29 cellular contexts compared by ENCODE assay signal in genomic region chr2:233003658-233004555, GRCh38. TPM values are rescaled to one million over a fixed set of nuclear protein-coding genes. Genes with fewer than 3 reads are reported as not detected.
"Had no signal": no experiment of that assay in that cellular context is flagged by ENCODE, and none has a peak within 500 bp of the region (broad histone marks: within the 10 kb centered on the region; RNA-seq: fewer than 3 reads in every experiment).

No MANE protein-coding gene starts in this region.

- H3K27ac Mint-ChIP-seq: activated CD4-positive, alpha-beta memory T cell treated with anti-CD3 and anti-CD28 coated beads, Interleukin-2, amount 10 ng/mL, durations not matched to agents 7 days and 5 days; activated CD4-positive, alpha-beta T cell treated with anti-CD3 and anti-CD28 coated beads, Interleukin-2, amount 10 ng/mL, durations not matched to agents 24 days and 14 days; activated naive CD8-positive, alpha-beta T cell; memory B cell; nephron progenitor cell; stimulated activated naive CD8-positive, alpha-beta T cell treated with anti-CD3 and anti-CD28 coated beads, Interleukin-15, Interleukin-2, amounts not matched to agents 100 ng/mL and 50 ng/mL, for 24 hours; T-helper 17 cell had no signal

- DNase-seq: activated CD4-positive, alpha-beta memory T cell treated with anti-CD3 and anti-CD28 coated beads, Interleukin-2, amount 10 ng/mL, durations not matched to agents 7 days and 5 days; activated CD4-positive, alpha-beta T cell treated with anti-CD3 and anti-CD28 coated beads, Interleukin-2, amount 10 ng/mL, durations not matched to agents 24 days and 14 days; activated naive CD4-positive, alpha-beta T cell; brain microvascular endothelial cell; central memory CD4-positive, alpha-beta T cell; colonic mucosa; esophagus squamous epithelium; gastrocnemius medialis; hippocampal formation; kidney glomerular epithelial cell; nephron progenitor cell; occipital lobe; posterior cingulate gyrus; sigmoid colon; stimulated activated CD4-positive, alpha-beta T cell treated with anti-CD3 and anti-CD28 coated beads, Interleukin-4, amount 100 ng/mL, for 1 hour; substantia nigra; SW 1271; T-helper 17 cell had no signal

- H3K4me2 ChIP-seq: smooth muscle cell had no signal

- H3K9me3 Mint-ChIP-seq: activated CD4-positive, alpha-beta memory T cell treated with anti-CD3 and anti-CD28 coated beads, Interleukin-2, amount 10 ng/mL, durations not matched to agents 7 days and 5 days; activated CD4-positive, alpha-beta T cell treated with anti-CD3 and anti-CD28 coated beads, Interleukin-2, amount 10 ng/mL, durations not matched to agents 24 days and 14 days; memory B cell; nephron progenitor cell; stimulated activated naive CD8-positive, alpha-beta T cell treated with anti-CD3 and anti-CD28 coated beads, Interleukin-15, Interleukin-2, amounts not matched to agents 100 ng/mL and 50 ng/mL, for 24 hours had no signal

- H3K27ac ChIP-seq: adrenal gland, ascending aorta, brain microvascular endothelial cell, colonic mucosa, esophagus squamous epithelium, gastrocnemius medialis, sigmoid colon, SK-N-MC, tibial nerve had no signal

- H3K9me3 ChIP-seq: adrenal gland, ascending aorta, colonic mucosa, esophagus squamous epithelium, gastrocnemius medialis, sigmoid colon, tibial nerve had no signal

- H3K36me3 ChIP-seq: adrenal gland, ascending aorta, brain microvascular endothelial cell, colonic mucosa, esophagus squamous epithelium, gastrocnemius medialis, sigmoid colon, tibial nerve had no signal

- ATAC-seq: gastrocnemius medialis, T-helper 17 cell had no signal

- H3K4me1 Mint-ChIP-seq: activated CD4-positive, alpha-beta memory T cell treated with anti-CD3 and anti-CD28 coated beads, Interleukin-2, amount 10 ng/mL, durations not matched to agents 7 days and 5 days; activated CD4-positive, alpha-beta T cell treated with anti-CD3 and anti-CD28 coated beads, Interleukin-2, amount 10 ng/mL, durations not matched to agents 24 days and 14 days; memory B cell had no signal

- H3K4me3 ChIP-seq: adrenal gland, ascending aorta, colonic mucosa, esophagus squamous epithelium, gastrocnemius medialis, sigmoid colon, SK-N-MC, smooth muscle cell, tibial nerve had no signal

- H3K27me3 ChIP-seq: adrenal gland, ascending aorta, brain microvascular endothelial cell, colonic mucosa, esophagus squamous epithelium, gastrocnemius medialis, sigmoid colon, tibial nerve had no signal

- H3K36me3 Mint-ChIP-seq: activated naive CD8-positive, alpha-beta T cell; memory B cell had no signal

- H3K27me3 Mint-ChIP-seq: activated naive CD8-positive, alpha-beta T cell; stimulated activated naive CD8-positive, alpha-beta T cell treated with anti-CD3 and anti-CD28 coated beads, Interleukin-15, Interleukin-2, amounts not matched to agents 100 ng/mL and 50 ng/mL, for 24 hours had no signal

- H3K4me3 Mint-ChIP-seq: activated CD4-positive, alpha-beta memory T cell treated with anti-CD3 and anti-CD28 coated beads, Interleukin-2, amount 10 ng/mL, durations not matched to agents 7 days and 5 days; activated CD4-positive, alpha-beta T cell treated with anti-CD3 and anti-CD28 coated beads, Interleukin-2, amount 10 ng/mL, durations not matched to agents 24 days and 14 days; activated naive CD8-positive, alpha-beta T cell; memory B cell; nephron progenitor cell; stimulated activated naive CD8-positive, alpha-beta T cell treated with anti-CD3 and anti-CD28 coated beads, Interleukin-15, Interleukin-2, amounts not matched to agents 100 ng/mL and 50 ng/mL, for 24 hours; T-helper 17 cell had no signal

- H3K4me1 ChIP-seq: adrenal gland, colonic mucosa, esophagus squamous epithelium, gastrocnemius medialis, sigmoid colon had no signal

RNA-seq across cellular contexts. Expression of gene NGEF, which starts 9.1 kb away (rescaled TPM):
- total RNA-seq: smooth muscle cell, T-helper 17 cell had no signal

RNA-seq across cellular contexts. Expression of gene NEU2, which starts 28.6 kb away (rescaled TPM):
- total RNA-seq: activated CD4-positive, alpha-beta memory T cell treated with anti-CD3 and anti-CD28 coated beads, Interleukin-2, amount 10 ng/mL, durations not matched to agents 7 days and 5 days; activated CD4-positive, alpha-beta T cell treated with anti-CD3 and anti-CD28 coated beads, Interleukin-2, amount 10 ng/mL, durations not matched to agents 24 days and 14 days; adrenal gland; ascending aorta; colonic mucosa; esophagus squamous epithelium; gastrocnemius medialis; mononuclear cell; myocyte; occipital lobe; renal cortical epithelial cell; sigmoid colon; T-helper 17 cell; tibial nerve had no signal
- polyA plus RNA-seq: adrenal gland, sigmoid colon, smooth muscle cell had no signal
